ENCODE assay signal across 14 cellular contexts in the genomic region with DNA sequence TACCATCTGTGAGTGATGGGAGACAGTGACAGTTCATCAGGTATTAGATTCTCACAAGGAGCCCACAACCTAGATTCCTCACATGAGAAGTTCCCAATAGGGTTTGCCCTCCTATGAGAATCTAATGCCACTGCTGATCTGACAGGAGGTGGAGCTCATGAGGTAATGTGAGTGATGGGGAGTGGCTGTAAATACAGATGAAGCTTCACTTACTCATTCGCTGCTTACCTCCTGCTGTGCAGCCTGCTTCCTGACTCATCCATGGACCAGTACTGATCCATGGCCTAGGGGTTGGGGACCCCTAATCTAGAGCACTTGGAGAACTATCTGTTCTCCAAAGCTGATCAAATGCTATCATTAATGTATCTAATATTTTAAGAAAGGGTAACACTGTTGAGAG. TPM values are rescaled to one million over a fixed set of nuclear protein-coding genes. Genes with fewer than 3 reads are reported as not detected.
DNase-seq lines count a peak whose midpoint lies in the region; ATAC-seq and TF ChIP-seq lines count a peak whose summit lies in the region.
"Had no signal": no experiment of that assay in that cellular context is flagged by ENCODE, and none has a peak within 500 bp of the region (broad histone marks: within the 10 kb centered on the region; RNA-seq: fewer than 3 reads in every experiment).

No MANE protein-coding gene starts in this region.

- H3K36me3 Mint-ChIP-seq in activated naive CD4-positive, alpha-beta T cell treated with anti-CD3 and anti-CD28 coated beads, Interleukin-2, amount 50 U/mL, for 72 hours: peaks cover 78 to 85% of the 10 kb centered on the region in 2 donors

- no peak overlapping the region for H3K27ac Mint-ChIP-seq in activated naive CD4-positive, alpha-beta T cell treated with anti-CD3 and anti-CD28 coated beads, Interleukin-2, amount 50 U/mL, for 72 hours

- TF ChIP-seq CTCF in kidney epithelial cell (IDR thresholded peaks at IDR 0.05; ENCODE audit: insufficient read depth, low read length, poor library complexity, severe bottlenecking): no peak

- no peak overlapping the region for H3K4me3 ChIP-seq in kidney epithelial cell (ENCODE audit: low read depth, low read length)
- H3K4me3 ChIP-seq: gastroesophageal sphincter, prostate gland, tibial nerve had no signal

- H3K36me3 ChIP-seq in kidney epithelial cell (ENCODE audit: control insufficient read depth, insufficient read depth, low read length): no peaks in the 10 kb centered on the region

- ATAC-seq in activated naive CD4-positive, alpha-beta T cell treated with anti-CD3 and anti-CD28 coated beads, Interleukin-2, amount 50 U/mL, for 72 hours: peak; percentile 63 to 78
- ATAC-seq in GM19035 (IDR thresholded peaks at IDR 0.05; ENCODE audit: unreplicated experiment) (no peak), HG02885 (IDR thresholded peaks at IDR 0.05; ENCODE audit: poor library complexity, unreplicated experiment) (no peak)
- ATAC-seq: gastroesophageal sphincter had no signal

- H3K27me3 ChIP-seq in kidney epithelial cell (ENCODE audit: control insufficient read depth, insufficient read depth, low read length): no peaks in the 10 kb centered on the region
- H3K27me3 ChIP-seq: gastroesophageal sphincter, tibial nerve had no signal

- H3K9me3 Mint-ChIP-seq in activated naive CD4-positive, alpha-beta T cell treated with anti-CD3 and anti-CD28 coated beads, Interleukin-2, amount 50 U/mL, for 72 hours: peaks cover 3 to 30% of the 10 kb centered on the region in 2 donors

- DNase-seq in EH (ENCODE audit: low read depth) (peak; percentile 18), HS-5 (ENCODE audit: low read depth) (peak; percentile 41), kidney epithelial cell (ENCODE audit: low read depth) (peak; percentile 56), NCI-H1417 treated with DMSO at 0.1 percent for 48 hours (lab: John Stamatoyannopoulos, UW) (no peak), NOMO-1 (lab: John Stamatoyannopoulos, UW; ENCODE audit: unreplicated experiment in 2 of 2) (no peak)
- no peak for DNase-seq in activated naive CD4-positive, alpha-beta T cell treated with anti-CD3 and anti-CD28 coated beads, Interleukin-2, amount 50 U/mL, for 72 hours (ENCODE audit: low spot score in 2 of 2)
- DNase-seq: mammary epithelial cell, NCI-H446 had no signal

RNA-seq across cellular contexts. Expression of a gene that starts 17.7 kb away (rescaled TPM):
- 100 to 1,000 TPM; 182 to 270 TPM for total RNA-seq in activated naive CD4-positive, alpha-beta T cell treated with anti-CD3 and anti-CD28 coated beads, Interleukin-2, amount 50 U/mL, for 72 hours
- total RNA-seq in kidney epithelial cell: 6.9 and 10.1 TPM in 2 replicates

RNA-seq across cellular contexts. Expression of a gene that starts 45.7 kb away (rescaled TPM):
- 1 to 10 TPM; 3.0 to 7.6 TPM for total RNA-seq in activated naive CD4-positive, alpha-beta T cell treated with anti-CD3 and anti-CD28 coated beads, Interleukin-2, amount 50 U/mL, for 72 hours
- total RNA-seq in kidney epithelial cell: not detected in 2 replicates
- total RNA-seq: gastroesophageal sphincter, mammary epithelial cell, prostate gland, SK-MEL-5, tibial nerve had no signal

Comparison
In these comparisons a context has a peak if more than half of its experiments do, and no peak if none do; other contexts are left out.
1. DNase-seq: peak in EH (single experiment), HS-5 (single experiment) and kidney epithelial cell (single experiment); none in activated naive CD4-positive, alpha-beta T cell treated with anti-CD3 and anti-CD28 coated beads, Interleukin-2, amount 50 U/mL, for 72 hours (0 of 2), NCI-H1417 treated with DMSO at 0.1 percent for 48 hours (single experiment) and NOMO-1 (0 of 2).
2. ATAC-seq: peak in activated naive CD4-positive, alpha-beta T cell treated with anti-CD3 and anti-CD28 coated beads, Interleukin-2, amount 50 U/mL, for 72 hours (2 of 2); none in GM19035 (single experiment) and HG02885 (single experiment).
3. RNA of a gene that starts 17.7 kb away (total RNA-seq): 182 to 270 TPM in activated naive CD4-positive, alpha-beta T cell treated with anti-CD3 and anti-CD28 coated beads, Interleukin-2, amount 50 U/mL, for 72 hours; 6.9 to 10.1 TPM in kidney epithelial cell; every median in the first group is over 10 times any median in the second.